In the genomic region with DNA sequence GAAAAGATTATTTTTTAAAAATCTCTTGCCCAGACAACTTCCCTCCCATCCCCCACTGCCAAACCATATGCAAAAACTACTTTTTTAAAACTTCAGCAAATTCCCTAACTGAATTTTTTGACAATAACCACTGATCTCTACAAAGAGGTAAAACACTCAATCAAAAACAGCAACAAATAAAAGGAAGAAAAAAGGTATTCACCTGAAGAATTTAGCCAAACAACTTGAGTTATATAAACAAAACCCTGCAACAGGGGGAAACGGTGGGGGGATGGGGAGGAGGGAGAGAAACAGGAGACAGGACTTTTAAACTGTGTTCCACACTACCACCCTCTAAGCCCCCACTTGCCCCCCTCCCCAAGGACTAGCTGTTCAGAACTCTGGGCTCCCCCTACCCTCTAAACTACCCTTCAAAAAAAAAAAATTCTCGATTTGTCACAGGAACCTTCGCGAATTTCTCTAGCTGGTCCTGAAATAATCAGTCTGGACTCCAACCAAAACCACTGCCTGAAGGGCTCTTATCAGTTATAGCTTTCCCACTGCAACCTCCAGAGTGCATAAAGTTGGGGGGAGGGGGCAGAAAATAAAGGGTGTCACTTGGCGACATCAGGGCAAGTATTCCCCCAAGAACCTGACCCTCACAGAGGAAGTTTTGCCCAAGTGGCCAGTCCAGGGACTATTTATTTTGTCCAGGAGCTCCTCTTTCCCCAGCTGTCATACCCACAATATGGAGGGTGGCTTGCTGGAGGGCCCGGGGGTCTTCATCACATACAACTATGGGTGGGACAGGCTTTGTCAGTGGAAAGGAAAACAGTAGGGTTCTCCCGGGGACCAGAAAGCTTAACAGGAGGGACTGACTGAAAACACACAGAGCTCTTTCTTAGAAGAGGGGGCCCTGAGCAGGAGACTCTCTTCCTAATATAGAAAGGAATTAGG, we compare ENCODE assay signal across 9 cellular contexts. TPM values are rescaled to one million over a fixed set of nuclear protein-coding genes. Genes with fewer than 3 reads are reported as not detected.
DNase-seq lines count a peak whose midpoint lies in the region; ATAC-seq and TF ChIP-seq lines count a peak whose summit lies in the region.
"Had no signal": no experiment of that assay in that cellular context is flagged by ENCODE, and none has a peak within 500 bp of the region (broad histone marks: within the 10 kb centered on the region; RNA-seq: fewer than 3 reads in every experiment).

No MANE protein-coding gene starts in this region.

- peaks cover 28% of the 10 kb centered on the region for H3K4me1 Mint-ChIP-seq in GM23338
- H3K4me1 Mint-ChIP-seq in activated CD8-positive, alpha-beta T cell treated with anti-CD3 and anti-CD28 coated beads for 36 hours (ENCODE audit: low read depth), result peaks cover 24% of the 10 kb centered on the region

- ATAC-seq in GM23338, result no peak
- ATAC-seq in activated CD8-positive, alpha-beta T cell treated with anti-CD3 and anti-CD28 coated beads for 36 hours, result no peak
- ATAC-seq in GM18858 (IDR thresholded peaks at IDR 0.05; ENCODE audit: unreplicated experiment), result no peak
- ATAC-seq in HG02970 (IDR thresholded peaks at IDR 0.05; ENCODE audit: low FRiP score, unreplicated experiment), result no peak

- H3K9me3 ChIP-seq in AG04450 (ENCODE audit: control insufficient read depth, insufficient read depth, low read length) (peaks cover 4% of the 10 kb centered on the region; the same call in 1 of the 2 replicates), right atrium auricular region (no peaks in the 10 kb centered on the region)

- no peaks in the 10 kb centered on the region for H3K9me3 Mint-ChIP-seq in GM23338
- no peaks in the 10 kb centered on the region for H3K9me3 Mint-ChIP-seq in activated CD8-positive, alpha-beta T cell treated with anti-CD3 and anti-CD28 coated beads for 36 hours
- H3K9me3 Mint-ChIP-seq: nephron had no signal

- 0 out of 2 replicates have a peak, but pooled peaks cover 3% of the 10 kb centered on the region for H3K9me2 ChIP-seq in GM23338 (ENCODE audit: insufficient read depth)

- CTCF ChIA-PET in AG04450 (lab: Charles Lee), result interaction anchor here (0.6 to 1.5 kb wide), 3 partner anchors 59 to 122 kb away, joined by 3 to 11 read pairs (median 4); no protein-coding TSS in a partner anchor
- CTCF ChIA-PET in activated CD8-positive, alpha-beta T cell treated with anti-CD3 and anti-CD28 coated beads for 36 hours (lab: Charles Lee), result interaction anchor here (0.7 to 1.5 kb wide), 5 partner anchors 59 to 583 kb away, joined by 3 to 4 read pairs (median 3); no protein-coding TSS in a partner anchor

- no peak overlapping the region for H2AFZ ChIP-seq in GM23338

- no peaks in the 10 kb centered on the region for H4K20me1 ChIP-seq in GM23338 (replicated peaks; ENCODE audit: insufficient read depth)

- H3K4me3 Mint-ChIP-seq in GM23338, result no peak overlapping the region
- H3K4me3 Mint-ChIP-seq in activated CD8-positive, alpha-beta T cell treated with anti-CD3 and anti-CD28 coated beads for 36 hours, result no peak overlapping the region
- H3K4me3 Mint-ChIP-seq: nephron had no signal

- H3K79me2 ChIP-seq in GM23338 (replicated peaks; ENCODE audit: insufficient read depth), result peaks cover 46% of the 10 kb centered on the region

- no peak overlapping the region; the same call in 1 of the 2 replicates for H3K27ac Mint-ChIP-seq in GM23338
- peak overlapping the region; percentile 90 for H3K27ac Mint-ChIP-seq in activated CD8-positive, alpha-beta T cell treated with anti-CD3 and anti-CD28 coated beads for 36 hours
- H3K27ac Mint-ChIP-seq: nephron had no signal

- H3K27me3 ChIP-seq in AG04450 (ENCODE audit: control insufficient read depth, insufficient read depth, low read length), result no peaks in the 10 kb centered on the region
- no peaks in the 10 kb centered on the region for H3K27me3 ChIP-seq in GM23338 (ENCODE audit: insufficient read depth)
- no peaks in the 10 kb centered on the region for H3K27me3 ChIP-seq in right atrium auricular region

- POLR2A ChIA-PET in AG04450 (lab: Yijun Ruan, JAX), result interaction anchor here (0.6 to 0.8 kb wide), 4 partner anchors 19 to 727 kb away, joined by 5 to 12 read pairs (median 6); no protein-coding TSS in a partner anchor
- POLR2A ChIA-PET in activated CD8-positive, alpha-beta T cell treated with anti-CD3 and anti-CD28 coated beads for 36 hours (lab: Charles Lee), result interaction anchor here (0.7 to 1.1 kb wide), 4 partner anchors 9 to 75 kb away, joined by 3 to 6 read pairs (median 4); no protein-coding TSS in a partner anchor

- peak overlapping the region; percentile 77 for H3K27ac ChIP-seq in AG04450 (ENCODE audit: low read depth, low read length)
- H3K27ac ChIP-seq in GM23338 (ENCODE audit: low read depth), result peak overlapping the region; percentile 95
- H3K27ac ChIP-seq in right atrium auricular region, result peak overlapping the region; percentile 95 to 98

- TF ChIP-seq CTCF in AG04450 (IDR thresholded peaks at IDR 0.05; ENCODE audit: low read depth, low read length) (no peak), GM23338 (conservative IDR thresholded peaks at IDR 0.05; ENCODE audit: low read depth in 2 of 2) (no peak), right atrium auricular region (IDR thresholded peaks at IDR 0.05) (no peak)
- TF ChIP-seq CTCF in activated CD8-positive, alpha-beta T cell treated with anti-CD3 and anti-CD28 coated beads for 36 hours (IDR thresholded peaks at IDR 0.05), result no peak

- no peaks in the 10 kb centered on the region for H3K36me3 ChIP-seq in GM23338 (ENCODE audit: insufficient read depth)
- no peaks in the 10 kb centered on the region for H3K36me3 ChIP-seq in right atrium auricular region

- intact Hi-C loops in activated CD8-positive, alpha-beta T cell treated with anti-CD3 and anti-CD28 coated beads for 36 hours (cut with micrococcal nuclease), result no loop called here

- DNase-seq in AG04450 (ENCODE audit: low read depth, low spot score) (no peak), GM23338 (ENCODE audit: low spot score) (peak; percentile 42), right atrium auricular region (ENCODE audit: low spot score) (no peak), skeletal muscle cell (ENCODE audit: low read depth) (no peak), cortex of kidney (lab: John Stamatoyannopoulos, UW) (no peak)
- DNase-seq in activated CD8-positive, alpha-beta T cell treated with anti-CD3 and anti-CD28 coated beads for 36 hours, result peak; percentile 41

- H3K4me2 ChIP-seq in GM23338, result peak overlapping the region; percentile 72

- H3K4me1 ChIP-seq in GM23338 (ENCODE audit: insufficient read depth), result peaks cover 22% of the 10 kb centered on the region
- peaks cover 0 to 40% of the 10 kb centered on the region in 2 donors for H3K4me1 ChIP-seq in right atrium auricular region

- H3K36me3 Mint-ChIP-seq in GM23338 (ENCODE audit: low read depth), result peaks cover 11% of the 10 kb centered on the region
- peaks cover 2% of the 10 kb centered on the region for H3K36me3 Mint-ChIP-seq in activated CD8-positive, alpha-beta T cell treated with anti-CD3 and anti-CD28 coated beads for 36 hours (ENCODE audit: low read depth)

- H3K27me3 Mint-ChIP-seq in GM23338 (ENCODE audit: insufficient read depth, low read depth, poor library complexity), result peaks cover 8% of the 10 kb centered on the region
- H3K27me3 Mint-ChIP-seq in activated CD8-positive, alpha-beta T cell treated with anti-CD3 and anti-CD28 coated beads for 36 hours, result no peaks in the 10 kb centered on the region

- H3F3A ChIP-seq in GM23338 (replicated peaks; ENCODE audit: low read depth), result peaks cover 7% of the 10 kb centered on the region; the same call in 1 of the 2 replicates

- H3K4me3 ChIP-seq in AG04450 (ENCODE audit: low read depth, low read length), result peak overlapping the region; percentile 90
- H3K4me3 ChIP-seq in GM23338, result peak overlapping the region; percentile 63
- peak overlapping the region; percentile 85 to 94 for H3K4me3 ChIP-seq in right atrium auricular region
- peak overlapping the region; percentile 88 for H3K4me3 ChIP-seq in skeletal muscle cell (ENCODE audit: low read depth, low read length)

TF ChIP-seq in GM23338, 12 proteins besides CTCF, POLR2A, EP300 and RAD21 (continues in another document):
- TF ChIP-seq, protein P1, sequence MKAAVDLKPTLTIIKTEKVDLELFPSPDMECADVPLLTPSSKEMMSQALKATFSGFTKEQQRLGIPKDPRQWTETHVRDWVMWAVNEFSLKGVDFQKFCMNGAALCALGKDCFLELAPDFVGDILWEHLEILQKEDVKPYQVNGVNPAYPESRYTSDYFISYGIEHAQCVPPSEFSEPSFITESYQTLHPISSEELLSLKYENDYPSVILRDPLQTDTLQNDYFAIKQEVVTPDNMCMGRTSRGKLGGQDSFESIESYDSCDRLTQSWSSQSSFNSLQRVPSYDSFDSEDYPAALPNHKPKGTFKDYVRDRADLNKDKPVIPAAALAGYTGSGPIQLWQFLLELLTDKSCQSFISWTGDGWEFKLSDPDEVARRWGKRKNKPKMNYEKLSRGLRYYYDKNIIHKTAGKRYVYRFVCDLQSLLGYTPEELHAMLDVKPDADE (IDR thresholded peaks at IDR 0.05), result no peak
- no peak for TF ChIP-seq STAT1 (IDR thresholded peaks at IDR 0.05; ENCODE audit: unreplicated experiment)

RNA-seq across cellular contexts. Expression of a gene that starts 1.4 kb away (rescaled TPM):
- polyA plus RNA-seq in AG04450 (2011; rRNA removed) (161 and 180 TPM in 2 replicates), GM23338 (2016; fragmentation: Nextera tagmentation; extraction: Ambion mirVana) (37.2 and 40.8 TPM in 2 replicates)
- polyA minus RNA-seq in AG04450 (2011; rRNA and poly(A)+ RNA removed), result 103 and 136 TPM in 2 replicates
- 86.5 and 107 TPM in 2 replicates for total RNA-seq in GM23338 (2014; rRNA removed; shearing (Covaris generic))
- 10 to 100 TPM; 22.4 to 22.6 TPM for total RNA-seq in activated CD8-positive, alpha-beta T cell treated with anti-CD3 and anti-CD28 coated beads for 36 hours
- 10 to 100 TPM; 72.6 to 81.8 TPM for total RNA-seq in right atrium auricular region

Comparison
In these comparisons a context has a peak if more than half of its experiments do, and no peak if none do; other contexts are left out.
1. DNase-seq: peak in GM23338 (single experiment) and activated CD8-positive, alpha-beta T cell treated with anti-CD3 and anti-CD28 coated beads for 36 hours (single experiment); none in AG04450 (single experiment), right atrium auricular region (single experiment), skeletal muscle cell (single experiment) and cortex of kidney (single experiment).
2. Peak in every context shown above with its lines, with median percentiles within 50 percentile points of each other: H3K27ac ChIP-seq and H3K4me3 ChIP-seq.